Comparison of ENCODE assay signal across 1 cellular context in genomic region chr14:103879570-103880333, GRCh38.
TF ChIP-seq lines count a peak whose summit lies in the region.

No MANE protein-coding gene starts in this region.

TF ChIP-seq in HepG2, 621 proteins besides CTCF, POLR2A, EP300 and RAD21 (continued from another document and continues in another):
- no peak for TF ChIP-seq ZBTB46 (CRISPR knock-in tag; IDR thresholded peaks at IDR 0.05; ENCODE audit: borderline replicate concordance)
- no peak for TF ChIP-seq ZIK1 (CRISPR knock-in tag; IDR thresholded peaks at IDR 0.05; ENCODE audit: borderline replicate concordance, low read depth)
- TF ChIP-seq ZNF839 (CRISPR knock-in tag; IDR thresholded peaks at IDR 0.05; ENCODE audit: borderline replicate concordance), result peak; percentile 77; the same call in 1 of the 2 replicates
- no peak for TF ChIP-seq ZKSCAN5 (CRISPR knock-in tag; IDR thresholded peaks at IDR 0.05)
- TF ChIP-seq SRSF4 (IDR thresholded peaks at IDR 0.05; ENCODE audit: low read depth, low read length, poor library complexity, severe bottlenecking), result no peak
- TF ChIP-seq FOXA3 (CRISPR knock-in tag; IDR thresholded peaks at IDR 0.05), result peak; percentile 73
- TF ChIP-seq IRF9 (CRISPR knock-in tag; IDR thresholded peaks at IDR 0.05; ENCODE audit: borderline replicate concordance), result peak; percentile 85
- peak; percentile 39; the same call in 1 of the 2 replicates for TF ChIP-seq ZBTB21 (CRISPR knock-in tag; IDR thresholded peaks at IDR 0.05)
- TF ChIP-seq GATAD1 (CRISPR knock-in tag; IDR thresholded peaks at IDR 0.05), result 0 out of 2 replicates have a peak, but pooled peaks have one; percentile 74
- no peak for TF ChIP-seq CREB1 (IDR thresholded peaks at IDR 0.05)
- peak; percentile 55; the same call in 1 of the 2 replicates for TF ChIP-seq CREB1 (CRISPR knock-in tag; IDR thresholded peaks at IDR 0.05)
- peak; percentile 85; the same call in 1 of the 2 replicates for TF ChIP-seq ZNF556 (CRISPR knock-in tag; IDR thresholded peaks at IDR 0.05; ENCODE audit: borderline replicate concordance)
- TF ChIP-seq GFI1 (CRISPR knock-in tag; IDR thresholded peaks at IDR 0.05; ENCODE audit: borderline replicate concordance), result peak; percentile 44; the same call in 1 of the 2 replicates
- TF ChIP-seq BORCS8-MEF2B (CRISPR knock-in tag; IDR thresholded peaks at IDR 0.05), result peak; percentile 48; the same call in 1 of the 2 replicates
- peak; percentile 92 for TF ChIP-seq NCOA2 (CRISPR knock-in tag; IDR thresholded peaks at IDR 0.05)
- TF ChIP-seq ZNF619 (CRISPR knock-in tag; IDR thresholded peaks at IDR 0.05), result peak; percentile 53; the same call in 1 of the 2 replicates
- no peak for TF ChIP-seq ELK4 (CRISPR knock-in tag; IDR thresholded peaks at IDR 0.05; ENCODE audit: borderline replicate concordance)
- peak; percentile 26; the same call in 1 of the 2 replicates for TF ChIP-seq KDM5A (IDR thresholded peaks at IDR 0.05; ENCODE audit: borderline replicate concordance, low read length)
- peak; percentile 87 for TF ChIP-seq RARA (CRISPR knock-in tag; IDR thresholded peaks at IDR 0.05)
- TF ChIP-seq BHLHE40 (IDR thresholded peaks at IDR 0.05; ENCODE audit: low read length), result peak; percentile 92
- TF ChIP-seq NKX3-1 (CRISPR knock-in tag; IDR thresholded peaks at IDR 0.05), result no peak
- TF ChIP-seq ZNF264 (CRISPR knock-in tag; IDR thresholded peaks at IDR 0.05), result peak; percentile 79; the same call in 1 of the 2 replicates
- no peak for TF ChIP-seq ZNF615 (CRISPR knock-in tag; IDR thresholded peaks at IDR 0.05; ENCODE audit: borderline replicate concordance)
- TF ChIP-seq ZKSCAN8 (CRISPR knock-in tag; IDR thresholded peaks at IDR 0.05; ENCODE audit: borderline replicate concordance), result 0 out of 2 replicates have a peak, but pooled peaks have one; percentile 67
- TF ChIP-seq HNRNPL (IDR thresholded peaks at IDR 0.05; ENCODE audit: low read depth, low read length), result peak; percentile 90; the same call in 1 of the 2 replicates
- TF ChIP-seq ZBTB8A (CRISPR knock-in tag; IDR thresholded peaks at IDR 0.05; ENCODE audit: borderline replicate concordance, low read depth), result no peak
- TF ChIP-seq RFX5 (IDR thresholded peaks at IDR 0.05; ENCODE audit: low read depth, low read length), result 0 out of 2 replicates have a peak, but pooled peaks have one; percentile 20
- peak; percentile 83; the same call in 1 of the 2 replicates for TF ChIP-seq ZBTB7B (CRISPR knock-in tag; IDR thresholded peaks at IDR 0.05)
- TF ChIP-seq ZNF674 (CRISPR knock-in tag; IDR thresholded peaks at IDR 0.05; ENCODE audit: low read depth), result no peak
- TF ChIP-seq ERF (CRISPR knock-in tag; IDR thresholded peaks at IDR 0.05), result peak; percentile 87
- TF ChIP-seq MAF1 (CRISPR knock-in tag; IDR thresholded peaks at IDR 0.05; ENCODE audit: borderline replicate concordance), result peak; percentile 75
- no peak for TF ChIP-seq TEAD2 (CRISPR knock-in tag; IDR thresholded peaks at IDR 0.05)
- TF ChIP-seq GZF1 (CRISPR knock-in tag; IDR thresholded peaks at IDR 0.05), result no peak
- no peak for TF ChIP-seq RAD51 (IDR thresholded peaks at IDR 0.05; ENCODE audit: borderline replicate concordance)
- 0 out of 2 replicates have a peak, but pooled peaks have one; percentile 24 for TF ChIP-seq RFXAP (CRISPR knock-in tag; IDR thresholded peaks at IDR 0.05; ENCODE audit: borderline replicate concordance)
- peak; percentile 93; the same call in 1 of the 2 replicates for TF ChIP-seq FIP1L1 (IDR thresholded peaks at IDR 0.05; ENCODE audit: borderline replicate concordance, insufficient read depth, low read depth, low read length)
- TF ChIP-seq KLF6 (CRISPR knock-in tag; IDR thresholded peaks at IDR 0.05), result no peak; the same call in 1 of the 2 replicates
- TF ChIP-seq CHD4 (IDR thresholded peaks at IDR 0.05; ENCODE audit: borderline replicate concordance, low read length), result peak; percentile 84; the same call in 1 of the 2 replicates
- no peak for TF ChIP-seq ZNF143 (CRISPR knock-in tag; IDR thresholded peaks at IDR 0.05)
- no peak for TF ChIP-seq PCBP2 (optimal IDR thresholded peaks at IDR 0.05; ENCODE audit: low read depth, low read length, poor library complexity, severe bottlenecking)
- no peak for TF ChIP-seq SATB2 (CRISPR knock-in tag; IDR thresholded peaks at IDR 0.05)
- peak; percentile 82; the same call in 1 of the 2 replicates for TF ChIP-seq ZNF747 (CRISPR knock-in tag; IDR thresholded peaks at IDR 0.05; ENCODE audit: borderline replicate concordance)
- TF ChIP-seq ZNF441 (CRISPR knock-in tag; IDR thresholded peaks at IDR 0.05; ENCODE audit: borderline replicate concordance), result peak; percentile 94
- no peak for TF ChIP-seq ZNF33B (CRISPR knock-in tag; IDR thresholded peaks at IDR 0.05)
- no peak for TF ChIP-seq POLR2AphosphoS2 (IDR thresholded peaks at IDR 0.05; ENCODE audit: low read depth, low read length)
- TF ChIP-seq TAF15 (IDR thresholded peaks at IDR 0.05; ENCODE audit: low read depth, low read length, poor library complexity, severe bottlenecking), result no peak
- TF ChIP-seq ZFP62 (CRISPR knock-in tag; IDR thresholded peaks at IDR 0.05), result no peak
- 0 out of 2 replicates have a peak, but pooled peaks have one; percentile 15 for TF ChIP-seq ZSCAN22 (CRISPR knock-in tag; IDR thresholded peaks at IDR 0.05)
- peak; percentile 82 for TF ChIP-seq HOXA3 (CRISPR knock-in tag; IDR thresholded peaks at IDR 0.05)
- no peak for TF ChIP-seq ZNF256 (CRISPR knock-in tag; conservative IDR thresholded peaks at IDR 0.05)
- TF ChIP-seq ZNF652 (CRISPR knock-in tag; IDR thresholded peaks at IDR 0.05; ENCODE audit: borderline replicate concordance, low read depth), result peak; percentile 33; the same call in 1 of the 2 replicates
- peak; percentile 96; the same call in 1 of the 2 replicates for TF ChIP-seq IKZF5 (CRISPR knock-in tag; IDR thresholded peaks at IDR 0.05)
- no peak for TF ChIP-seq ZNF20 (CRISPR knock-in tag; IDR thresholded peaks at IDR 0.05)
- peak; percentile 94 for TF ChIP-seq ZNF414 (CRISPR knock-in tag; IDR thresholded peaks at IDR 0.05)
- TF ChIP-seq DRAP1 (CRISPR knock-in tag; IDR thresholded peaks at IDR 0.05), result peak; percentile 84
- no peak for TF ChIP-seq ZNF282 (IDR thresholded peaks at IDR 0.05; ENCODE audit: partially characterized antibody)
- peak; percentile 35 for TF ChIP-seq ZNF503 (CRISPR knock-in tag; IDR thresholded peaks at IDR 0.05)
- TF ChIP-seq ONECUT2 (CRISPR knock-in tag; IDR thresholded peaks at IDR 0.05), result no peak
- TF ChIP-seq ZNF562 (CRISPR knock-in tag; IDR thresholded peaks at IDR 0.05; ENCODE audit: borderline replicate concordance), result no peak
- peak; percentile 86 for TF ChIP-seq MAZ (IDR thresholded peaks at IDR 0.05; ENCODE audit: borderline replicate concordance, low read depth, low read length)
- TF ChIP-seq MAZ (CRISPR knock-in tag; IDR thresholded peaks at IDR 0.05; ENCODE audit: low read depth), result peak; percentile 89
- TF ChIP-seq GATAD2A (CRISPR knock-in tag; IDR thresholded peaks at IDR 0.05), result peak; percentile 66
- no peak for TF ChIP-seq FOXM1 (CRISPR knock-in tag; IDR thresholded peaks at IDR 0.05)
- no peak; the same call in 1 of the 2 replicates for TF ChIP-seq ZNF232 (CRISPR knock-in tag; IDR thresholded peaks at IDR 0.05; ENCODE audit: borderline replicate concordance)
- TF ChIP-seq ZNF543 (CRISPR knock-in tag; IDR thresholded peaks at IDR 0.05), result no peak
- peak; percentile 88; the same call in 1 of the 2 replicates for TF ChIP-seq MED13 (CRISPR knock-in tag; IDR thresholded peaks at IDR 0.05)
- TF ChIP-seq RXRA (CRISPR knock-in tag; IDR thresholded peaks at IDR 0.05), result peak; percentile 99
- 0 out of 2 replicates have a peak, but pooled peaks have one; percentile 18 for TF ChIP-seq SP140L (CRISPR knock-in tag; IDR thresholded peaks at IDR 0.05; ENCODE audit: borderline replicate concordance)
- peak; percentile 86 for TF ChIP-seq RCOR2 (CRISPR knock-in tag; IDR thresholded peaks at IDR 0.05)
- peak; percentile 38; the same call in 1 of the 2 replicates for TF ChIP-seq POGZ (CRISPR knock-in tag; IDR thresholded peaks at IDR 0.05)
- TF ChIP-seq ZBTB33 (CRISPR knock-in tag; IDR thresholded peaks at IDR 0.05), result peak; percentile 12; the same call in 1 of the 2 replicates
- no peak for TF ChIP-seq GTF3A (CRISPR knock-in tag; conservative IDR thresholded peaks at IDR 0.05)
- peak; percentile 72 for TF ChIP-seq ZNF451 (CRISPR knock-in tag; IDR thresholded peaks at IDR 0.05)
- TF ChIP-seq SP2 (CRISPR knock-in tag; IDR thresholded peaks at IDR 0.05), result 0 out of 2 replicates have a peak, but pooled peaks have one; percentile 10
- no peak for TF ChIP-seq ATRX (CRISPR knock-in tag; IDR thresholded peaks at IDR 0.05; ENCODE audit: borderline replicate concordance)
